In the genomic region with DNA sequence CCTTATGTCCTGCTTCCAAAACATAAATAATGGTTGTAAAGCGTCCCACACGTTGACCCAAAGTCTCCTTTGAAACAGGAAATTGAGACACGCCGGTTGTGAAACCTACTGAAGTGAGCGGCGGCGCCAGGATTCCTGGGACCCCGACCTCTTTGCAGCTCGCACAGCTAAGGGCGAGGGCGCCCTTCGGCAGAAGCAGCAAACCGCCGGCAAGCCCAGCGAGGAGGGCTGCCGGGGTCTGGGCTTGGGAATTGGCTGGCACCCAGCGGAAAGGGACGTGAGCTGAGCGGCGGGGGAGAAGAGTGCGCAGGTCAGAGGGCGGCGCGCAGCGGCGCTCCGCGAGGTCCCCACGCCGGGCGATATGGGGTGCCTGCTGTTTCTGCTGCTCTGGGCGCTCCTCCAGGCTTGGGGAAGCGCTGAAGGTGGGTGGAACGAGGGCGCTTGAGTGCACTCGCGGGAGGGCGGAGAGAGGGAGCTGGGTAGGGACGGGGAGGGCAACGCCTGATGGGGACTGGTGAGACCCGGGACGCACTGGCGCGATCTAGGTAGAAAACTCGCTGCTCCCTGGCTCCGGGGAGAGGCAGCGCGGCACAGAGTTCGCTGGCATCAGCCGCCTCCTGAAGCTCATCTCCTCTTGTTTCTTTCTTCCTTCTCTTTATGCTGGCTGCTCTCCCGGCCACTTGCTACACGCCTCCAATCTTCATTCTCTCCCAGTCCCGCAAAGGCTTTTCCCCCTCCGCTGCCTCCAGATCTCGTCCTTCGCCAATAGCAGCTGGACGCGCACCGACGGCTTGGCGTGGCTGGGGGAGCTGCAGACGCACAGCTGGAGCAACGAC, we compare ENCODE assay signal across 8 cellular contexts. TPM values are rescaled to one million over a fixed set of nuclear protein-coding genes. Genes with fewer than 3 reads are reported as not detected.
DNase-seq lines count a peak whose midpoint lies in the region; ATAC-seq and TF ChIP-seq lines count a peak whose summit lies in the region.

A gene (plus strand): TSS at position 155 of the 836 bp plus-strand sequence. CDS start 207 bp downstream, at position 362.

- peak within 1 kb of the TSS in 2 of 4 donors; percentile 38 to 47 for H3K27ac ChIP-seq in gastrocnemius medialis

- H3K4me3 Mint-ChIP-seq in HFFc6 = peak within 1 kb of the TSS; percentile 66

- ATAC-seq in gastrocnemius medialis (peak in 1 of 2 donors; percentile 15), HG02759 (IDR thresholded peaks at IDR 0.05; ENCODE audit: unreplicated experiment) (no peak)

- H3K4me1 ChIP-seq in adipocyte (ENCODE audit: control insufficient read depth, insufficient read depth, low read length) (peaks cover 31% of the 10 kb centered on the region), gastrocnemius medialis (peaks cover 10 to 32% of the 10 kb centered on the region in 2 donors)

- H3K4me3 ChIP-seq in adipocyte (ENCODE audit: low read length) (peak within 1 kb of the TSS; percentile 82), iPS-18c (ENCODE audit: insufficient read depth, low read depth, low read length) (peak within 1 kb of the TSS; percentile 77), gastrocnemius medialis (peak within 1 kb of the TSS; percentile 63 to 72 (median 70))

- H3K4me1 Mint-ChIP-seq in HFFc6 (ENCODE audit: low read depth) = peaks cover 16% of the 10 kb centered on the region

- in situ Hi-C loops in gastrocnemius medialis (cut with MboI; ENCODE audit: low sequenced_read_pairs in 4 of 4) = loop anchor here in 1 of 4 donors (25.0 kb wide), 1 partner anchor 806 kb away; no protein-coding TSS in a partner anchor

- H3K9me3 ChIP-seq in adipocyte (ENCODE audit: control insufficient read depth, low read length) = no peaks in the 10 kb centered on the region
- H3K9me3 ChIP-seq in iPS-18c (ENCODE audit: control insufficient read depth, insufficient read depth, low read length) = no peaks in the 10 kb centered on the region
- no peaks in the 10 kb centered on the region for H3K9me3 ChIP-seq in gastrocnemius medialis

- H3K36me3 ChIP-seq in adipocyte (ENCODE audit: control insufficient read depth, insufficient read depth, low read length, severe bottlenecking) (no peaks in the 10 kb centered on the region), gastrocnemius medialis (no peaks in the 10 kb centered on the region)

- no peaks in the 10 kb centered on the region for H3K9me3 Mint-ChIP-seq in HFFc6

- DNase-seq in Ammon's horn (ENCODE audit: low spot score) (peak; percentile 23), HFFc6 (no peak), adipocyte (ENCODE audit: low read depth) (peak; percentile 36), gastrocnemius medialis (no peak), NCI-H1417 treated with DMSO at 0.1 percent for 48 hours (lab: John Stamatoyannopoulos, UW) (no peak), inferior parietal cortex (ENCODE audit: extremely low spot score) (no peak)

- H3K9ac ChIP-seq in adipocyte (ENCODE audit: low read length) = peak within 1 kb of the TSS; percentile 72

- no peak for TF ChIP-seq CTCF in HFFc6 (IDR thresholded peaks at IDR 0.05)
- TF ChIP-seq CTCF in gastrocnemius medialis (IDR thresholded peaks at IDR 0.05 in 4 of 5, conservative IDR thresholded peaks at IDR 0.05 in 1 of 5) = no peak

- H3K36me3 Mint-ChIP-seq in HFFc6 (ENCODE audit: low read depth) = no peaks in the 10 kb centered on the region

- intact Hi-C loops in gastrocnemius medialis (cut with DNase I; ENCODE audit: low total_unique reads) = no loop called here

- TF ChIP-seq POLR2A in gastrocnemius medialis (IDR thresholded peaks at IDR 0.05) = no peak

- peaks cover 40% of the 10 kb centered on the region for H3K27me3 Mint-ChIP-seq in HFFc6 (ENCODE audit: insufficient read depth)

- H3K27ac Mint-ChIP-seq in HFFc6 = no peak within 1 kb of the TSS

- peaks cover 35% of the 10 kb centered on the region for H3K27me3 ChIP-seq in adipocyte (replicated peaks; ENCODE audit: control insufficient read depth, insufficient read depth, low read length)
- peaks cover 0 to 17% (median 6%) of the 10 kb centered on the region in 3 donors for H3K27me3 ChIP-seq in gastrocnemius medialis

RNA-seq across cellular contexts. Expression of the gene that starts here (rescaled TPM):
- total RNA-seq in HFFc6 (2021; fragmentation: NEBNext Ultra II Directional; extraction: Animal tissue kit (Norgen Biotek cat#: 25700)) = not detected
- under 1 TPM in 2 of 4 donors, not detected in 2; 0.58 to 0.82 TPM for total RNA-seq in gastrocnemius medialis

Comparison
In these comparisons a context has a peak if more than half of its experiments do, and no peak if none do; other contexts are left out.
1. DNase-seq: peak in Ammon's horn (single experiment) and adipocyte (single experiment); none in HFFc6 (single experiment), gastrocnemius medialis (0 of 2), NCI-H1417 treated with DMSO at 0.1 percent for 48 hours (single experiment) and inferior parietal cortex (single experiment).
2. Peak in every context shown above with its lines, with median percentiles within 50 percentile points of each other: H3K4me3 ChIP-seq.